In the genomic region with DNA sequence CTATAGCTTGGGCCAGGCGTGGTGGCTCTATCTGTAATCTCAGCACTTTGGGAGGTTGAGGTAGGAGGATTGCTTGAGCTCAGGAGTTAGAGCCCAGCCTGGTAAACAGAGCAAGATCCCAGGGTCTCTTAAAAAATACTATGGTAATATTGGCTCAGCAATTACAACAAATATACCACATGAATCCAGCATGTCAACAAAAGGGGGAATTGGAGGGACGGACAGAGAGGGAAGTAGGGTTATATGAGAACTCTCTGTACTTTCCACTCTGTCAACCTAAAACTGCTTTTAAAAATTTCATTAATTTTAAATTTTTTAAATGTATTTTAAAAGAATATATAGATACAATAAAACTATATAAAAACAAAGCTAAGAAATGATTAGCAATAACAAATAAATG, we compare ENCODE assay signal across 19 cellular contexts. TPM values are rescaled to one million over a fixed set of nuclear protein-coding genes. Genes with fewer than 3 reads are reported as not detected.
A peak's percentile ranks its signal among the peaks of the same experiment; 100 is the strongest.
DNase-seq lines count a peak whose midpoint lies in the region; ATAC-seq, FAIRE-seq and TF ChIP-seq lines count a peak whose summit lies in the region.
"Had no signal": no experiment of that assay in that cellular context is flagged by ENCODE, and none has a peak within 500 bp of the region (broad histone marks: within the 10 kb centered on the region; RNA-seq: fewer than 3 reads in every experiment).

No MANE protein-coding gene starts in this region.

- H3K4me3 ChIP-seq in aorta (ENCODE audit: low read length in 2 of 2), result no peak overlapping the region
- H3K4me3 ChIP-seq: esophagus muscularis mucosa, heart right ventricle, mucosa of descending colon, tibial nerve had no signal

- H3K4me1 Mint-ChIP-seq in CD4-positive, alpha-beta T cell (ENCODE audit: low read depth), result peaks cover 53% of the 10 kb centered on the region
- peaks cover 41% of the 10 kb centered on the region for H3K4me1 Mint-ChIP-seq in activated CD8-positive, alpha-beta T cell treated with anti-CD3 and anti-CD28 coated beads for 36 hours (ENCODE audit: low read depth)
- H3K4me1 Mint-ChIP-seq in naive B cell, result peaks cover 34 to 58% (median 41%) of the 10 kb centered on the region in 3 donors

- WGBS in aorta, 2 donors, result 87 to 88% methylated on average over 2 of the region's 2 CpGs

- no peak for ATAC-seq in CD4-positive, alpha-beta T cell (ENCODE audit: poor library complexity)
- ATAC-seq in activated CD8-positive, alpha-beta T cell treated with anti-CD3 and anti-CD28 coated beads for 36 hours, result no peak
- no peak for ATAC-seq in naive B cell (ENCODE audit: low read depth in 2 of 2)
- no peak for ATAC-seq in aorta (ENCODE audit: low FRiP score)
- ATAC-seq: heart right ventricle, mucosa of descending colon had no signal

- no peak for TF ChIP-seq CTCF in CD4-positive, alpha-beta T cell (IDR thresholded peaks at IDR 0.05)
- TF ChIP-seq CTCF in activated CD8-positive, alpha-beta T cell treated with anti-CD3 and anti-CD28 coated beads for 36 hours (IDR thresholded peaks at IDR 0.05), result no peak

- H3K27me3 ChIP-seq in CD4-positive, alpha-beta T cell (ENCODE audit: control insufficient read depth, insufficient read depth, low read length), result no peaks in the 10 kb centered on the region
- no peaks in the 10 kb centered on the region for H3K27me3 ChIP-seq in aorta (ENCODE audit: control insufficient read depth in 1 of 2, insufficient read depth in 2 of 2, low read length in 1 of 2)
- H3K27me3 ChIP-seq: esophagus muscularis mucosa, heart right ventricle, tibial nerve had no signal

- no peaks in the 10 kb centered on the region for H3K4me1 ChIP-seq in aorta (ENCODE audit: control insufficient read depth in 1 of 2, insufficient read depth in 2 of 2, low read length in 2 of 2)

- H3K36me3 ChIP-seq in aorta (ENCODE audit: control insufficient read depth in 1 of 2, insufficient read depth in 2 of 2, low read length in 1 of 2), result no peaks in the 10 kb centered on the region
- H3K36me3 ChIP-seq: esophagus muscularis mucosa, heart right ventricle, tibial nerve had no signal

- H3K36me3 Mint-ChIP-seq in CD4-positive, alpha-beta T cell (ENCODE audit: low read depth), result no peaks in the 10 kb centered on the region
- peaks cover 5% of the 10 kb centered on the region for H3K36me3 Mint-ChIP-seq in activated CD8-positive, alpha-beta T cell treated with anti-CD3 and anti-CD28 coated beads for 36 hours (ENCODE audit: low read depth)
- H3K36me3 Mint-ChIP-seq in naive B cell, result no peaks in the 10 kb centered on the region

- CTCF ChIA-PET in CD4-positive, alpha-beta T cell (lab: Charles Lee), result interaction anchor here (0.9 to 5.7 kb wide), 2 partner anchors 14 to 59 kb away, joined by 3 to 48 read pairs; partner anchors contain the start of gene CDC42SE2
- CTCF ChIA-PET in activated CD8-positive, alpha-beta T cell treated with anti-CD3 and anti-CD28 coated beads for 36 hours (lab: Charles Lee), result interaction anchor here (0.9 to 1.9 kb wide), 5 partner anchors 12 to 56 kb away, joined by 3 to 6 read pairs (median 3); no protein-coding TSS in a partner anchor

- POLR2A ChIA-PET in CD4-positive, alpha-beta T cell (lab: Charles Lee), result interaction anchor here (0.8 to 9.7 kb wide), 6 partner anchors 12 to 131 kb away, joined by 3 to 309 read pairs (median 4); partner anchors contain the start of gene CDC42SE2
- POLR2A ChIA-PET in activated CD8-positive, alpha-beta T cell treated with anti-CD3 and anti-CD28 coated beads for 36 hours (lab: Charles Lee), result interaction anchor here (0.7 to 7.6 kb wide), 7 partner anchors 18 to 87 kb away, joined by 3 to 170 read pairs (median 4); partner anchors contain the start of gene CDC42SE2

- intact Hi-C loops in CD4-positive, alpha-beta T cell (cut with DNase I, micrococcal nuclease), result no loop called here
- intact Hi-C loops in activated CD8-positive, alpha-beta T cell treated with anti-CD3 and anti-CD28 coated beads for 36 hours (cut with micrococcal nuclease), result no loop called here
- intact Hi-C loops in aorta (cut with DNase I), result no loop called here

- peak overlapping the region; percentile 68 for H3K4me3 Mint-ChIP-seq in CD4-positive, alpha-beta T cell
- H3K4me3 Mint-ChIP-seq in activated CD8-positive, alpha-beta T cell treated with anti-CD3 and anti-CD28 coated beads for 36 hours, result peak overlapping the region; percentile 68
- H3K4me3 Mint-ChIP-seq in naive B cell, result peak overlapping the region in 4 of 8 donors; percentile 22 to 66 (median 42)

- H3K27ac ChIP-seq in CD4-positive, alpha-beta T cell (ENCODE audit: low read depth, low read length), result peak overlapping the region; percentile 29
- no peak overlapping the region for H3K27ac ChIP-seq in aorta (ENCODE audit: low read depth in 1 of 2, low read length in 2 of 2)
- H3K27ac ChIP-seq: esophagus muscularis mucosa had no signal

- peak; percentile 73 for FAIRE-seq in GM19239 (lab: Jason Lieb, UNC)

- H3K9me3 Mint-ChIP-seq in CD4-positive, alpha-beta T cell, result no peaks in the 10 kb centered on the region
- H3K9me3 Mint-ChIP-seq in activated CD8-positive, alpha-beta T cell treated with anti-CD3 and anti-CD28 coated beads for 36 hours, result peaks cover 2% of the 10 kb centered on the region
- peaks cover 0 to 9% (median 2%) of the 10 kb centered on the region in 7 donors for H3K9me3 Mint-ChIP-seq in naive B cell

- DNase-seq in CD4-positive, alpha-beta T cell, result no peak
- no peak for DNase-seq in GM19239 (ENCODE audit: insufficient read length, low spot score)
- DNase-seq in activated CD8-positive, alpha-beta T cell treated with anti-CD3 and anti-CD28 coated beads for 36 hours, result no peak
- DNase-seq in naive B cell, result no peak
- no peak for DNase-seq in aorta
- no peak for DNase-seq in NCI-H128 (lab: John Stamatoyannopoulos, UW; ENCODE audit: unreplicated experiment)
- no peak for DNase-seq in kidney tubule cell (ENCODE audit: low spot score)
- DNase-seq: activated CD8-positive, alpha-beta memory T cell treated with anti-CD3 and anti-CD28 coated beads, Interleukin-2, amount 50 U/mL, for 4 hours; cortex of kidney; heart right ventricle; kidney glomerular epithelial cell; mucosa of descending colon; NCI-H2029; NCI-H526; Right ventricle myocardium superior; stimulated activated CD4-positive, alpha-beta T cell treated with anti-CD3 and anti-CD28 coated beads, Interleukin-15, amount 100 ng/mL, for 24 hours had no signal

- H3K27me3 Mint-ChIP-seq in CD4-positive, alpha-beta T cell, result no peaks in the 10 kb centered on the region
- no peaks in the 10 kb centered on the region for H3K27me3 Mint-ChIP-seq in activated CD8-positive, alpha-beta T cell treated with anti-CD3 and anti-CD28 coated beads for 36 hours
- H3K27me3 Mint-ChIP-seq in naive B cell, result no peaks in the 10 kb centered on the region
- H3K27me3 Mint-ChIP-seq: progenitor cell of endocrine pancreas had no signal

- H3K9me3 ChIP-seq in CD4-positive, alpha-beta T cell (ENCODE audit: control insufficient read depth, low read length), result peaks cover 5% of the 10 kb centered on the region
- no peaks in the 10 kb centered on the region for H3K9me3 ChIP-seq in aorta (ENCODE audit: control insufficient read depth, low read length)

- peak overlapping the region; percentile 86 for H3K27ac Mint-ChIP-seq in CD4-positive, alpha-beta T cell
- peak overlapping the region; percentile 96 for H3K27ac Mint-ChIP-seq in activated CD8-positive, alpha-beta T cell treated with anti-CD3 and anti-CD28 coated beads for 36 hours
- H3K27ac Mint-ChIP-seq in naive B cell, result peak overlapping the region; percentile 29 to 93 (median 49)
- H3K27ac Mint-ChIP-seq: progenitor cell of endocrine pancreas had no signal

RNA-seq across cellular contexts. Expression of gene CDC42SE2, which starts 13.1 kb away (rescaled TPM):
- total RNA-seq in CD4-positive, alpha-beta T cell, result 100 to 1,000 TPM; 218 to 230 TPM
- 100 to 1,000 TPM; 100 to 102 TPM for total RNA-seq in activated CD8-positive, alpha-beta T cell treated with anti-CD3 and anti-CD28 coated beads for 36 hours
- polyA plus RNA-seq in naive B cell (ENCODE audit: low read depth in 6 of 6) (100 to 1,000 TPM; 168 to 314 (median 243) TPM), aorta (10 to 100 TPM; 12.1 to 30.2 TPM)
- total RNA-seq in aorta, result 10 to 100 TPM; 20.4 to 25.6 TPM
